ENCODE assay signal across 8 cellular contexts in genomic region chr4:2936773-2937145, GRCh38.
DNase-seq lines count a peak whose midpoint lies in the region; ATAC-seq and TF ChIP-seq lines count a peak whose summit lies in the region.

No MANE protein-coding gene starts in this region.

- peak overlapping the region; percentile 78 for H3K4me2 ChIP-seq in OCI-LY1 (ENCODE audit: low read length)

- peaks cover 26% of the 10 kb centered on the region for H3K4me1 Mint-ChIP-seq in nephron progenitor cell

- no peaks in the 10 kb centered on the region for H3K27me3 ChIP-seq in OCI-LY1 (ENCODE audit: insufficient read depth, low read length)

- TF ChIP-seq CTCF in AG10803 (conservative IDR thresholded peaks at IDR 0.05; ENCODE audit: low read length), result no peak
- no peak for TF ChIP-seq CTCF in OCI-LY1 (IDR thresholded peaks at IDR 0.05; ENCODE audit: low read length)
- TF ChIP-seq CTCF in nephron progenitor cell (IDR thresholded peaks at IDR 0.05), result no peak

- H2AFZ ChIP-seq in OCI-LY1 (ENCODE audit: low read length), result no peak overlapping the region

- H3K9me2 ChIP-seq in OCI-LY1 (ENCODE audit: low read depth, low read length), result no peaks in the 10 kb centered on the region

- H3K27me3 Mint-ChIP-seq in nephron progenitor cell (ENCODE audit: low read depth, poor library complexity), result peaks cover 4% of the 10 kb centered on the region

- H4K20me1 ChIP-seq in OCI-LY1 (ENCODE audit: insufficient read depth, low read length), result no peaks in the 10 kb centered on the region

- H3K79me2 ChIP-seq in OCI-LY1 (ENCODE audit: insufficient read depth, low read length), result no peaks in the 10 kb centered on the region

- H3K9ac ChIP-seq in OCI-LY1 (ENCODE audit: low read length), result peak overlapping the region; percentile 84; the same call in 1 of the 2 replicates

- peak overlapping the region; percentile 87 for H3K4me3 Mint-ChIP-seq in nephron progenitor cell

- ATAC-seq in HG02763 (IDR thresholded peaks at IDR 0.05; ENCODE audit: unreplicated experiment), result no peak

- H3F3A ChIP-seq in OCI-LY1 (ENCODE audit: insufficient read depth, low read length), result 0 out of 2 replicates have a peak, but pooled peaks cover 3% of the 10 kb centered on the region

- no peak overlapping the region for H3K4me3 ChIP-seq in AG10803 (ENCODE audit: low read length)
- peak overlapping the region; percentile 91 for H3K4me3 ChIP-seq in OCI-LY1 (ENCODE audit: low read depth, low read length, poor library complexity, severe bottlenecking)

- H3K9me3 Mint-ChIP-seq in nephron progenitor cell, result no peaks in the 10 kb centered on the region

- H3K9me3 ChIP-seq in OCI-LY1 (ENCODE audit: low read length), result no peaks in the 10 kb centered on the region

- peaks cover 47% of the 10 kb centered on the region for H3K36me3 ChIP-seq in OCI-LY1 (ENCODE audit: insufficient read depth, low read length)

- peak overlapping the region; percentile 76 for H3K27ac ChIP-seq in OCI-LY1 (ENCODE audit: low read depth, low read length, poor library complexity, severe bottlenecking)

- H3K4me1 ChIP-seq in OCI-LY1 (ENCODE audit: insufficient read depth, low read length, severe bottlenecking), result peaks cover 51% of the 10 kb centered on the region

- DNase-seq in AG10803 (ENCODE audit: low read depth), result peak; percentile 50
- DNase-seq in GM19240 (ENCODE audit: insufficient read length, low spot score), result peak; percentile 68
- DNase-seq in astrocyte of the hippocampus (ENCODE audit: low read depth, low spot score), result peak; percentile 81
- no peak for DNase-seq in nephron progenitor cell
- DNase-seq in iPS-NIHi7 (ENCODE audit: extremely low spot score), result no peak
- no peak for DNase-seq in NCI-H1092 treated with DMSO at 0.1 percent for 48 hours (lab: John Stamatoyannopoulos, UW)

- peak overlapping the region; percentile 64 for H3K27ac Mint-ChIP-seq in nephron progenitor cell

- H3K36me3 Mint-ChIP-seq in nephron progenitor cell (ENCODE audit: low read depth), result peaks cover 21% of the 10 kb centered on the region

Comparison
In these comparisons a context has a peak if more than half of its experiments do, and no peak if none do; other contexts are left out.
1. DNase-seq: peak in AG10803 (single experiment), GM19240 (single experiment) and astrocyte of the hippocampus (single experiment); none in nephron progenitor cell (single experiment), iPS-NIHi7 (single experiment) and NCI-H1092 treated with DMSO at 0.1 percent for 48 hours (single experiment).